Comparison of ENCODE assay signal across 8 cellular contexts in genomic region chr2:42169100-42169868, GRCh38. TPM values are rescaled to one million over a fixed set of nuclear protein-coding genes. Genes with fewer than 3 reads are reported as not detected.
DNase-seq lines count a peak whose midpoint lies in the region; ATAC-seq, FAIRE-seq and TF ChIP-seq lines count a peak whose summit lies in the region.

Gene EML4, plus strand, starts transcription at chr2:42169353. Its CDS starts 259 bp downstream, at chr2:42169612.

- peaks cover 14% of the 10 kb centered on the region for H4K20me1 ChIP-seq in SU-DHL-6 (ENCODE audit: low read depth, low read length)

- ATAC-seq in HG02623 (IDR thresholded peaks at IDR 0.05; ENCODE audit: unreplicated experiment) = peak; percentile 77
- ATAC-seq in activated naive CD8-positive, alpha-beta T cell treated with anti-CD3 and anti-CD28 coated beads, Interleukin-2, amount 10 ng/mL, durations not matched to agents 7 days and 5 days (ENCODE audit: low read depth) = peak; percentile 86
- ATAC-seq in Right ventricle myocardium superior (ENCODE audit: poor library complexity) = peak; percentile 98
- peak; percentile 89 to 97 (median 94) for ATAC-seq in pancreas

- peaks cover 2% of the 10 kb centered on the region for H3K36me3 Mint-ChIP-seq in activated naive CD8-positive, alpha-beta T cell treated with anti-CD3 and anti-CD28 coated beads, Interleukin-2, amount 10 ng/mL, durations not matched to agents 7 days and 5 days

- no peaks in the 10 kb centered on the region for H3K27me3 Mint-ChIP-seq in activated naive CD8-positive, alpha-beta T cell treated with anti-CD3 and anti-CD28 coated beads, Interleukin-2, amount 10 ng/mL, durations not matched to agents 7 days and 5 days

- intact Hi-C loops in Right ventricle myocardium superior (cut with DNase I) = no loop called here
- intact Hi-C loops in pancreas (cut with DNase I) = no loop called here
- intact Hi-C loops in tibial artery (cut with DNase I; ENCODE audit: low total_unique reads) = no loop called here

- DNase-seq in GM12864 (ENCODE audit: low read depth) (peak; percentile 66), NCI-H1105 (lab: John Stamatoyannopoulos, UW) (peak; percentile 74), Right ventricle myocardium superior (peak; percentile 94), pancreas (peak; percentile 88 to 98 (median 96)), tibial artery (peak; percentile 84 to 95)
- peak; percentile 99 for DNase-seq in activated naive CD8-positive, alpha-beta T cell treated with anti-CD3 and anti-CD28 coated beads, Interleukin-2, amount 10 ng/mL, durations not matched to agents 7 days and 5 days

- H3K9me3 ChIP-seq in SU-DHL-6 (ENCODE audit: insufficient read depth, low read length) (no peaks in the 10 kb centered on the region), pancreas (no peaks in the 10 kb centered on the region), tibial artery (no peaks in the 10 kb centered on the region)

- H3K4me3 ChIP-seq in GM12864 (ENCODE audit: low read depth, low read length) (peak within 1 kb of the TSS; percentile 74), SU-DHL-6 (ENCODE audit: insufficient read depth, low read length, poor library complexity, severe bottlenecking) (peak within 1 kb of the TSS; percentile 75), pancreas (peak within 1 kb of the TSS; percentile 72 to 92 (median 79)), tibial artery (peak within 1 kb of the TSS; percentile 65 to 86)

- no peak within 1 kb of the TSS for H3K27ac Mint-ChIP-seq in activated naive CD8-positive, alpha-beta T cell treated with anti-CD3 and anti-CD28 coated beads, Interleukin-2, amount 10 ng/mL, durations not matched to agents 7 days and 5 days

- H3K4me1 ChIP-seq in pancreas = peaks cover 10 to 21% (median 10%) of the 10 kb centered on the region in 3 donors
- peaks cover 0 to 32% (median 15%) of the 10 kb centered on the region in 4 donors for H3K4me1 ChIP-seq in tibial artery

- peak within 1 kb of the TSS; percentile 86 for H2AFZ ChIP-seq in SU-DHL-6 (ENCODE audit: low read depth, low read length, severe bottlenecking)

- H3K79me2 ChIP-seq in SU-DHL-6 (ENCODE audit: insufficient read depth, low read length) = peaks cover 41% of the 10 kb centered on the region

- 0 to 1% methylated on average over 49 to 87 of the region's 87 CpGs for WGBS in pancreas, 2 donors

- H3K36me3 ChIP-seq in SU-DHL-6 (ENCODE audit: low read length) (peaks cover 9% of the 10 kb centered on the region; the same call in 1 of the 2 replicates), pancreas (no peaks in the 10 kb centered on the region), tibial artery (no peaks in the 10 kb centered on the region)

- no peaks in the 10 kb centered on the region for H3K27me3 ChIP-seq in SU-DHL-6 (ENCODE audit: low read length)
- no peaks in the 10 kb centered on the region for H3K27me3 ChIP-seq in pancreas
- no peaks in the 10 kb centered on the region for H3K27me3 ChIP-seq in tibial artery

- peak within 1 kb of the TSS; percentile 86 for H3K4me2 ChIP-seq in SU-DHL-6 (ENCODE audit: low read depth, low read length, poor library complexity, severe bottlenecking)

- POLR2A ChIA-PET in activated naive CD8-positive, alpha-beta T cell treated with anti-CD3 and anti-CD28 coated beads, Interleukin-2, amount 10 ng/mL, durations not matched to agents 7 days and 5 days (lab: Charles Lee) = interaction anchor here (2.4 to 5.7 kb wide), 3 partner anchors 35 to 70 kb away, joined by 10 to 45 read pairs (median 43); no protein-coding TSS in a partner anchor

- H3K4me3 Mint-ChIP-seq in activated naive CD8-positive, alpha-beta T cell treated with anti-CD3 and anti-CD28 coated beads, Interleukin-2, amount 10 ng/mL, durations not matched to agents 7 days and 5 days = peak within 1 kb of the TSS; percentile 11

- no peak for TF ChIP-seq CTCF in GM12864 (IDR thresholded peaks at IDR 0.05; ENCODE audit: low read depth, low read length, missing control alignments)
- TF ChIP-seq CTCF in SU-DHL-6 (IDR thresholded peaks at IDR 0.05; ENCODE audit: insufficient read depth, low read length, poor library complexity, severe bottlenecking) = no peak
- TF ChIP-seq CTCF in pancreas (IDR thresholded peaks at IDR 0.05) = no peak
- no peak for TF ChIP-seq CTCF in tibial artery (IDR thresholded peaks at IDR 0.05)

- no peaks in the 10 kb centered on the region; the same call in 1 of the 2 replicates for H3F3A ChIP-seq in SU-DHL-6 (ENCODE audit: insufficient read depth)

- no peaks in the 10 kb centered on the region for H3K9me2 ChIP-seq in SU-DHL-6 (replicated peaks; ENCODE audit: insufficient read depth, low read length)

- H3K27ac ChIP-seq in SU-DHL-6 (ENCODE audit: low read depth, low read length) (peak within 1 kb of the TSS; percentile 60), pancreas (peak within 1 kb of the TSS; percentile 90 to 95 (median 92)), tibial artery (peak within 1 kb of the TSS; percentile 75 to 85)

- H3K9me3 Mint-ChIP-seq in activated naive CD8-positive, alpha-beta T cell treated with anti-CD3 and anti-CD28 coated beads, Interleukin-2, amount 10 ng/mL, durations not matched to agents 7 days and 5 days = no peaks in the 10 kb centered on the region

- H3K9ac ChIP-seq in SU-DHL-6 (ENCODE audit: low read length) = peak within 1 kb of the TSS; percentile 74

- H3K4me1 Mint-ChIP-seq in activated naive CD8-positive, alpha-beta T cell treated with anti-CD3 and anti-CD28 coated beads, Interleukin-2, amount 10 ng/mL, durations not matched to agents 7 days and 5 days = peaks cover 26% of the 10 kb centered on the region

- FAIRE-seq in pancreas (lab: Jason Lieb, UNC) = no peak

RNA-seq across cellular contexts. Expression of gene EML4, which starts in this region (rescaled TPM):
- 100 to 1,000 TPM; 111 to 119 TPM for total RNA-seq in activated naive CD8-positive, alpha-beta T cell treated with anti-CD3 and anti-CD28 coated beads, Interleukin-2, amount 10 ng/mL, durations not matched to agents 7 days and 5 days
- total RNA-seq in Right ventricle myocardium superior (4.4 TPM), pancreas (10 to 100 TPM; 29.9 to 44.0 (median 36.0) TPM)
- polyA plus RNA-seq in pancreas = 10 to 100 TPM; 12.5 to 21.3 TPM

Comparison
In these comparisons a context has a peak if more than half of its experiments do, and no peak if none do; other contexts are left out.
1. Peak in every context shown above with its lines: DNase-seq, ATAC-seq, H3K4me3 ChIP-seq and H3K27ac ChIP-seq.